In the genomic region with DNA sequence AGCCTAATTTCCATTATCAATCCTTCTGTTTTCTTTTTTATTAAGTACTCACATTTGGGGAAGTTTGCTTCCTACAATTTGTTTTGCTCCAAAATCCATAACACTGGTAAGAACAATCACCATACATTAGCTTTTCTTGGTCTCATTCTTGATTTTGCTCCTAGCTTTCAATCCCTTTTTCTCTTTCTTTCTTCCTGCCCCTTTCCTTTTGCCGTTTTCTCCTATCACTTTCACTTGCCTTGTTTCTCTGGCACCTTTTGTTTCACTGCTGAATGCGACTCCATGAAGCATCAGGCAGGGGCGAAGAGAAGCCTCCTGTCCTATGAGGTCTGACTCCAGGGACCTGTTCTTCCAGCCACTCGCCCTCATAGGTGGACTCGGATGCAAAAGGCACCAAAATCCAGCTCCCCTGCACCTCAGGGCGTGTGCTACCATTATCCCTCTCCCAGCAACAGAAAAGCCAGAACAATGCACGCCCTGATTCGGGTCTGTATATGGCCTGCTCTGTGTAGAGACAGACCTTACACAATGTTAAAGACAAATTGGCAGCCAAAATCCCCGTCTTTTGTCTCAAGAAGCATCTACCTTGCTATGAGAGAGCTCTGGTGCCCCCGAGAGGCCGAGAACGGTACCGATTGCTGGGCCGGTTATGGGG, we compare ENCODE assay signal across 8 cellular contexts.
DNase-seq lines count a peak whose midpoint lies in the region; ATAC-seq and TF ChIP-seq lines count a peak whose summit lies in the region.

No MANE protein-coding gene starts in this region.

- in situ Hi-C loops in ACHN (cut with HindIII; ENCODE audit: low pct_ligation_motif_present, low pct_unique_long_range_greater_than_20kb, low sequenced_read_pairs): no loop called here

- ATAC-seq in HG02938 (IDR thresholded peaks at IDR 0.05; ENCODE audit: unreplicated experiment): peak; percentile 85
- no peak for ATAC-seq in GM18519 (IDR thresholded peaks at IDR 0.05; ENCODE audit: low FRiP score, unreplicated experiment)

- TF ChIP-seq CTCF in GM12865 (IDR thresholded peaks at IDR 0.05; ENCODE audit: insufficient read depth, low read depth, low read length, missing control alignments): peak; percentile 71
- TF ChIP-seq CTCF in foreskin fibroblast (IDR thresholded peaks at IDR 0.05; ENCODE audit: low read depth, low read length): peak; percentile 95

- DNase-seq in ACHN (peak; percentile 60), GM12865 (ENCODE audit: low read depth) (peak; percentile 66), NCI-H2029 treated with DMSO at 0.1 percent for 48 hours (lab: John Stamatoyannopoulos, UW) (peak; percentile 45), UCSD-AML1 (lab: John Stamatoyannopoulos, UW; ENCODE audit: unreplicated experiment) (peak; percentile 50), foreskin fibroblast (peak; percentile 60 to 82), occipital lobe (lab: John Stamatoyannopoulos, UW) (peak; percentile 86)

- H3K4me3 ChIP-seq in GM12865 (ENCODE audit: low read depth, low read length) (no peak overlapping the region), foreskin fibroblast (ENCODE audit: low read depth in 1 of 2, low read length in 2 of 2) (peak overlapping the region in 1 of 2 donors; percentile 16)
